ENCODE assay signal across 2 cellular contexts in genomic region chr3:24348348-24348747, GRCh38.
TF ChIP-seq lines count a peak whose summit lies in the region.

No MANE protein-coding gene starts in this region.

TF ChIP-seq in GM23338, 12 proteins besides CTCF, POLR2A, EP300 and RAD21 (continued from another document):
- no peak for TF ChIP-seq CREB1 (CRISPR knock-in tag; IDR thresholded peaks at IDR 0.05; ENCODE audit: low read depth)

TF ChIP-seq in WTC11, 78 proteins besides CTCF, POLR2A, EP300 and RAD21 (continued from another document):
- TF ChIP-seq ATF6 (CRISPR knock-in tag; IDR thresholded peaks at IDR 0.05) = no peak
- TF ChIP-seq RORB (CRISPR knock-in tag; IDR thresholded peaks at IDR 0.05) = no peak
- no peak for TF ChIP-seq ELF4 (CRISPR knock-in tag; IDR thresholded peaks at IDR 0.05; ENCODE audit: low read depth)
- TF ChIP-seq, protein P1, sequence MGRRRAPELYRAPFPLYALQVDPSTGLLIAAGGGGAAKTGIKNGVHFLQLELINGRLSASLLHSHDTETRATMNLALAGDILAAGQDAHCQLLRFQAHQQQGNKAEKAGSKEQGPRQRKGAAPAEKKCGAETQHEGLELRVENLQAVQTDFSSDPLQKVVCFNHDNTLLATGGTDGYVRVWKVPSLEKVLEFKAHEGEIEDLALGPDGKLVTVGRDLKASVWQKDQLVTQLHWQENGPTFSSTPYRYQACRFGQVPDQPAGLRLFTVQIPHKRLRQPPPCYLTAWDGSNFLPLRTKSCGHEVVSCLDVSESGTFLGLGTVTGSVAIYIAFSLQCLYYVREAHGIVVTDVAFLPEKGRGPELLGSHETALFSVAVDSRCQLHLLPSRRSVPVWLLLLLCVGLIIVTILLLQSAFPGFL (CRISPR knock-in tag; IDR thresholded peaks at IDR 0.05; ENCODE audit: borderline replicate concordance) = no peak
- no peak for TF ChIP-seq NR3C1 (CRISPR knock-in tag; conservative IDR thresholded peaks at IDR 0.05; ENCODE audit: low read depth)
- TF ChIP-seq, protein P2, sequence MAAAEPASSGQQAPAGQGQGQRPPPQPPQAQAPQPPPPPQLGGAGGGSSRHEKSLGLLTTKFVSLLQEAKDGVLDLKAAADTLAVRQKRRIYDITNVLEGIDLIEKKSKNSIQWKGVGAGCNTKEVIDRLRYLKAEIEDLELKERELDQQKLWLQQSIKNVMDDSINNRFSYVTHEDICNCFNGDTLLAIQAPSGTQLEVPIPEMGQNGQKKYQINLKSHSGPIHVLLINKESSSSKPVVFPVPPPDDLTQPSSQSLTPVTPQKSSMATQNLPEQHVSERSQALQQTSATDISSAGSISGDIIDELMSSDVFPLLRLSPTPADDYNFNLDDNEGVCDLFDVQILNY (CRISPR knock-in tag; IDR thresholded peaks at IDR 0.05) = no peak
- no peak for TF ChIP-seq ZBTB21 (CRISPR knock-in tag; IDR thresholded peaks at IDR 0.05; ENCODE audit: borderline replicate concordance)
- TF ChIP-seq, protein P3, sequence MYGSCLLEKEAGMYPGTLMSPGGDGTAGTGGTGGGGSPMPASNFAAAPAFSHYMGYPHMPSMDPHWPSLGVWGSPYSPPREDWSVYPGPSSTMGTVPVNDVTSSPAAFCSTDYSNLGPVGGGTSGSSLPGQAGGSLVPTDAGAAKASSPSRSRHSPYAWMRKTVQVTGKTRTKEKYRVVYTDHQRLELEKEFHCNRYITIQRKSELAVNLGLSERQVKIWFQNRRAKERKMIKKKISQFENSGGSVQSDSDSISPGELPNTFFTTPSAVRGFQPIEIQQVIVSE (CRISPR knock-in tag; IDR thresholded peaks at IDR 0.05; ENCODE audit: borderline replicate concordance) = no peak
- TF ChIP-seq, protein P4, sequence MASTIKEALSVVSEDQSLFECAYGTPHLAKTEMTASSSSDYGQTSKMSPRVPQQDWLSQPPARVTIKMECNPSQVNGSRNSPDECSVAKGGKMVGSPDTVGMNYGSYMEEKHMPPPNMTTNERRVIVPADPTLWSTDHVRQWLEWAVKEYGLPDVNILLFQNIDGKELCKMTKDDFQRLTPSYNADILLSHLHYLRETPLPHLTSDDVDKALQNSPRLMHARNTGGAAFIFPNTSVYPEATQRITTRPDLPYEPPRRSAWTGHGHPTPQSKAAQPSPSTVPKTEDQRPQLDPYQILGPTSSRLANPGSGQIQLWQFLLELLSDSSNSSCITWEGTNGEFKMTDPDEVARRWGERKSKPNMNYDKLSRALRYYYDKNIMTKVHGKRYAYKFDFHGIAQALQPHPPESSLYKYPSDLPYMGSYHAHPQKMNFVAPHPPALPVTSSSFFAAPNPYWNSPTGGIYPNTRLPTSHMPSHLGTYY (CRISPR knock-in tag; IDR thresholded peaks at IDR 0.05) = no peak
- no peak for TF ChIP-seq ATF3 (CRISPR knock-in tag; conservative IDR thresholded peaks at IDR 0.05)
- no peak for TF ChIP-seq FOXP4 (CRISPR knock-in tag; IDR thresholded peaks at IDR 0.05)
- TF ChIP-seq FOXP1 (CRISPR knock-in tag; IDR thresholded peaks at IDR 0.05; ENCODE audit: borderline replicate concordance) = no peak
- TF ChIP-seq TEAD1 (CRISPR knock-in tag; IDR thresholded peaks at IDR 0.05) = no peak
- TF ChIP-seq SMAD4 (CRISPR knock-in tag; IDR thresholded peaks at IDR 0.05) = no peak
- TF ChIP-seq ATF2 (CRISPR knock-in tag; IDR thresholded peaks at IDR 0.05; ENCODE audit: borderline replicate concordance, low read depth) = no peak
- TF ChIP-seq ZSCAN18 (CRISPR knock-in tag; IDR thresholded peaks at IDR 0.05) = no peak
- no peak for TF ChIP-seq NR2C2 (CRISPR knock-in tag; IDR thresholded peaks at IDR 0.05)
